In the genomic region with DNA sequence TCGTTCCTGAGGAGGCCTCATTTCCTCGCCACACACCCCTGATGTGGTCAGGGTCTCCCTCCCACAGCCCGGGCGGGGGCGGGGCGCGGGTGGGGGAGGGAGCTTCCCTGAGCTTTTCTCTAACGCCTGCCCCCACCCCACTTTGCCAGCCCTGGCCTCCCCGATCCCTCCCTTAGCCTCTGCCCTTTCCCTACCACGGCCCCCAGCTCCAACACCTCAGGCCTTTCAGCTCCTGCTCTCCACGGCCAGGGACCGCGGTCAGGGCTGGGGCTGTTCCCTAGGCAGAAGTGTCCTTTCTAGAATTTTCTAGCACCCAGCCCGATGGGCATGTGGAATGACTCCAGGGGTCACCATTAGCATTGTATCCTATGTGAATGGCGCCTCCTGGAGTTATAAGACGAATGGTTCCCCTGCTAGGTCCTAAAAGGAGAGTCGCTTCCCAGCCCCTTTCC, we compare ENCODE assay signal across 10 cellular contexts.
DNase-seq lines count a peak whose midpoint lies in the region; ATAC-seq and TF ChIP-seq lines count a peak whose summit lies in the region.
"Had no signal": no experiment of that assay in that cellular context is flagged by ENCODE, and none has a peak within 500 bp of the region (broad histone marks: within the 10 kb centered on the region; RNA-seq: fewer than 3 reads in every experiment).

No MANE protein-coding gene starts in this region.

- H2AFZ ChIP-seq in osteoblast (ENCODE audit: low read length), result no peak overlapping the region

- no peaks in the 10 kb centered on the region for H4K20me1 ChIP-seq in osteoblast (ENCODE audit: insufficient read depth, low read length)

- no peak overlapping the region for H3K27ac ChIP-seq in osteoblast (ENCODE audit: low read depth, low read length)

- peaks cover 30% of the 10 kb centered on the region for H3K27me3 ChIP-seq in osteoblast (ENCODE audit: insufficient read depth, low read length)

- H3K4me3 ChIP-seq in NB4 (ENCODE audit: low read depth, low read length) (no peak overlapping the region), choroid plexus epithelial cell (ENCODE audit: low read depth, low read length) (no peak overlapping the region), osteoblast (ENCODE audit: insufficient read depth, low read length) (no peak overlapping the region)

- H3K36me3 ChIP-seq in osteoblast (ENCODE audit: insufficient read depth, low read length), result no peaks in the 10 kb centered on the region

- H3K4me2 ChIP-seq in osteoblast (ENCODE audit: insufficient read depth, low read length), result no peak overlapping the region

- no peaks in the 10 kb centered on the region for H3K4me1 ChIP-seq in osteoblast (ENCODE audit: insufficient read depth, low read length)

- no peak for ATAC-seq in HG02840 (IDR thresholded peaks at IDR 0.05; ENCODE audit: low FRiP score, unreplicated experiment)
- ATAC-seq in GM21381 (IDR thresholded peaks at IDR 0.05; ENCODE audit: unreplicated experiment), result no peak
- no peak for ATAC-seq in HG03520 (IDR thresholded peaks at IDR 0.05; ENCODE audit: unreplicated experiment)

- no peaks in the 10 kb centered on the region for H3K9me3 ChIP-seq in osteoblast (ENCODE audit: low read depth, low read length)

- DNase-seq in ELF-1 (ENCODE audit: low read depth, low spot score), result peak; percentile 73
- DNase-seq in NB4 (ENCODE audit: low read depth), result peak; percentile 41
- peak; percentile 30 for DNase-seq in choroid plexus epithelial cell (ENCODE audit: low read depth)
- DNase-seq in osteoblast (ENCODE audit: insufficient read length, low spot score, missing footprints), result no peak
- DNase-seq in stimulated activated CD4-positive, alpha-beta T cell treated with anti-CD3 and anti-CD28 coated beads, Interleukin-15, amount 100 ng/mL, for 24 hours, result no peak
- DNase-seq: activated CD8-positive, alpha-beta memory T cell treated with anti-CD3 and anti-CD28 coated beads, Interleukin-2, amount 50 U/mL, for 4 hours; NCI-H2029 treated with DMSO at 0.1 percent for 48 hours had no signal

- H3K79me2 ChIP-seq in osteoblast (ENCODE audit: insufficient read depth, low read length), result no peaks in the 10 kb centered on the region

- no peak for TF ChIP-seq POLR2A in NB4 (IDR thresholded peaks at IDR 0.05; ENCODE audit: extremely low read depth, insufficient read length)

- TF ChIP-seq CTCF in NB4 (IDR thresholded peaks at IDR 0.05; ENCODE audit: low read depth, low read length) (peak; percentile 24), choroid plexus epithelial cell (conservative IDR thresholded peaks at IDR 0.05; ENCODE audit: low read depth, low read length) (peak; percentile 55), osteoblast (IDR thresholded peaks at IDR 0.05; ENCODE audit: extremely low read depth, low read depth, low read length) (peak; percentile 30)

Comparison
In these comparisons a context has a peak if more than half of its experiments do, and no peak if none do; other contexts are left out.
1. DNase-seq: peak in ELF-1 (single experiment), NB4 (single experiment) and choroid plexus epithelial cell (single experiment); none in osteoblast (single experiment) and stimulated activated CD4-positive, alpha-beta T cell treated with anti-CD3 and anti-CD28 coated beads, Interleukin-15, amount 100 ng/mL, for 24 hours (single experiment).
2. Peak in every context shown above with its lines, with median percentiles within 50 percentile points of each other: CTCF ChIP-seq.